ENCODE assay signal across 11 cellular contexts in the genomic region with DNA sequence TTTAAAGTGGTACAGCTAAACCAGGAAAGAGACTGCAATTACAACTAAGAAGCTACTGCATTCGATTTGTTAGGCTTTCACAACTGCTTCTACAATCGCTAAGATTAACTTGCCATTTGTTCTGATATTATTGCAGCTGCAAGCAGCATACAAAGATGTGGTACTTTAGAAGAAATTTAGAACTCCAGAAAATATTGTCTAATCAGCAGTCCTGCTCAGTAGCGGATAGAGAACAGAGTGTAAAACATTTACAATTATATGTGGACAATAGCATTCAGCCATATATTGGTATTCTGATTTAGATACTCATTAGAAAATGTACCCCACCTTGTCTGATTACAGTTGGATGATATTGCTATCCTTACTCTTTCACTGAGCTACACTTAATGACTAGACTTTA.
"Had no signal": no experiment of that assay in that cellular context is flagged by ENCODE, and none has a peak within 500 bp of the region (broad histone marks: within the 10 kb centered on the region; RNA-seq: fewer than 3 reads in every experiment).

No MANE protein-coding gene starts in this region.

- H3K9ac ChIP-seq: GM23248 had no signal

- H2AFZ ChIP-seq: GM23248, GM23338 had no signal

- H3K4me2 ChIP-seq: GM23338 had no signal

- H3K4me3 ChIP-seq: GM23248, GM23338, HAP-1 had no signal

- H3K27ac ChIP-seq: GM23248 had no signal

- ATAC-seq: GM23338, HCT116 had no signal

- H3K4me1 ChIP-seq: HAP-1 had no signal

- DNase-seq: GM23248, GOT3, H7, H9, HCEC 1CT, HFFc6 had no signal

- H3K9me3 ChIP-seq: HAP-1 had no signal

- H3K36me3 ChIP-seq: HAP-1 had no signal

- FAIRE-seq: H1, H54 had no signal
